ENCODE assay signal across 7 cellular contexts in genomic region chr6:3848925-3849605, GRCh38.
DNase-seq lines count a peak whose midpoint lies in the region; ATAC-seq lines count a peak whose summit lies in the region.

Gene FAM50B, plus strand, starts transcription at chr6:3849373. Its CDS starts 439 bp downstream, at chr6:3849812.

- H3K9me3 Mint-ChIP-seq in effector memory CD8-positive, alpha-beta T cell: no peaks in the 10 kb centered on the region
- no peaks in the 10 kb centered on the region for H3K9me3 Mint-ChIP-seq in memory B cell

- DNase-seq in NCI-H510A treated with DMSO at 0.1 percent for 48 hours (lab: John Stamatoyannopoulos, UW) (peak; percentile 36), memory B cell (ENCODE audit: low spot score in 2 of 2) (peak; percentile 85 to 91)
- DNase-seq in activated CD8-positive, alpha-beta memory T cell treated with anti-CD3 and anti-CD28 coated beads for 48 hours (ENCODE audit: low read depth in 2 of 3, low spot score in 2 of 3): peak; percentile 64 to 79 (median 78)
- peak; percentile 86 to 87 (median 87) for DNase-seq in effector memory CD8-positive, alpha-beta T cell
- DNase-seq in stimulated activated CD8-positive, alpha-beta memory T cell treated with anti-CD3 and anti-CD28 coated beads, Interleukin-12 subunit alpha, Interleukin-12 subunit beta, amount 100 ng/mL, for 24 hours (ENCODE audit: extremely low read depth): peak; percentile 73

- peak within 1 kb of the TSS; percentile 65 to 75 for H3K4me3 Mint-ChIP-seq in effector memory CD8-positive, alpha-beta T cell
- H3K4me3 Mint-ChIP-seq in memory B cell: peak within 1 kb of the TSS; percentile 85

- peak; percentile 84 for ATAC-seq in GM18867 (IDR thresholded peaks at IDR 0.05; ENCODE audit: unreplicated experiment)
- ATAC-seq in HG03064 (IDR thresholded peaks at IDR 0.05; ENCODE audit: low read depth, unreplicated experiment): peak; percentile 86
- peak; percentile 81 for ATAC-seq in effector memory CD8-positive, alpha-beta T cell (replicated peaks)
- peak; percentile 94 for ATAC-seq in memory B cell (ENCODE audit: low read depth)

- H3K36me3 Mint-ChIP-seq in effector memory CD8-positive, alpha-beta T cell (ENCODE audit: insufficient read depth): peaks cover 16% of the 10 kb centered on the region
- peaks cover 2% of the 10 kb centered on the region for H3K36me3 Mint-ChIP-seq in memory B cell

- peaks cover 6 to 22% of the 10 kb centered on the region in 2 donors for H3K4me1 Mint-ChIP-seq in effector memory CD8-positive, alpha-beta T cell (ENCODE audit: low read depth in 2 of 2)
- peaks cover 21% of the 10 kb centered on the region for H3K4me1 Mint-ChIP-seq in memory B cell

- H3K27me3 Mint-ChIP-seq in effector memory CD8-positive, alpha-beta T cell: no peaks in the 10 kb centered on the region
- no peaks in the 10 kb centered on the region for H3K27me3 Mint-ChIP-seq in memory B cell

- H3K27ac Mint-ChIP-seq in effector memory CD8-positive, alpha-beta T cell: peak within 1 kb of the TSS; percentile 88 to 89
- H3K27ac Mint-ChIP-seq in memory B cell: peak within 1 kb of the TSS; percentile 56

Comparison
In these comparisons a context has a peak if more than half of its experiments do, and no peak if none do; other contexts are left out.
1. Peak in every context shown above with its lines: DNase-seq and ATAC-seq.
2. DNase-seq: peak in every context shown above with its lines; median percentile 88 in memory B cell; 87 in effector memory CD8-positive, alpha-beta T cell; 78 in activated CD8-positive, alpha-beta memory T cell treated with anti-CD3 and anti-CD28 coated beads for 48 hours; 73 in stimulated activated CD8-positive, alpha-beta memory T cell treated with anti-CD3 and anti-CD28 coated beads, Interleukin-12 subunit alpha, Interleukin-12 subunit beta, amount 100 ng/mL, for 24 hours; 36 in NCI-H510A treated with DMSO at 0.1 percent for 48 hours.